17 cellular contexts compared by ENCODE assay signal in genomic region chr18:77058186-77058847, GRCh38.
A peak's percentile ranks its signal among the peaks of the same experiment; 100 is the strongest.
DNase-seq lines count a peak whose midpoint lies in the region; ATAC-seq, FAIRE-seq and TF ChIP-seq lines count a peak whose summit lies in the region.
"Had no signal": no experiment of that assay in that cellular context is flagged by ENCODE, and none has a peak within 500 bp of the region (broad histone marks: within the 10 kb centered on the region; RNA-seq: fewer than 3 reads in every experiment).

No MANE protein-coding gene starts in this region.

- H3K27me3 ChIP-seq in CD4-positive, alpha-beta T cell (ENCODE audit: control insufficient read depth, insufficient read depth, low read length): no peaks in the 10 kb centered on the region
- H3K27me3 ChIP-seq in layer of hippocampus (ENCODE audit: control insufficient read depth, insufficient read depth, low read length): no peaks in the 10 kb centered on the region

- no peak for ATAC-seq in CD4-positive, alpha-beta T cell (ENCODE audit: poor library complexity)
- ATAC-seq: activated CD8-positive, alpha-beta T cell treated with anti-CD3 and anti-CD28 coated beads, Interleukin-2, amount 10 ng/mL, durations not matched to agents 7 days and 5 days; stimulated activated naive CD8-positive, alpha-beta T cell treated with anti-CD3 and anti-CD28 coated beads, Interleukin-15, Interleukin-2, amounts not matched to agents 100 U/mL and 50 U/mL, for 24 hours had no signal

- peak overlapping the region; percentile 54 for H3K27ac Mint-ChIP-seq in CD4-positive, alpha-beta T cell
- H3K27ac Mint-ChIP-seq in dendritic cell treated with granulocyte-macrophage colony-stimulating factor and Interleukin-4, amounts not matched to agents 40 ng/mL and 50 ng/mL, for 4 days: peak overlapping the region; percentile 62
- H3K27ac Mint-ChIP-seq: H9 had no signal

- peaks cover 2% of the 10 kb centered on the region for H3K9me3 Mint-ChIP-seq in CD4-positive, alpha-beta T cell
- no peaks in the 10 kb centered on the region for H3K9me3 Mint-ChIP-seq in dendritic cell treated with granulocyte-macrophage colony-stimulating factor and Interleukin-4, amounts not matched to agents 40 ng/mL and 50 ng/mL, for 4 days
- H3K9me3 Mint-ChIP-seq: H9 had no signal

- no peak overlapping the region for H3K27ac ChIP-seq in CD4-positive, alpha-beta T cell (ENCODE audit: low read depth, low read length)
- peak overlapping the region; percentile 23 for H3K27ac ChIP-seq in layer of hippocampus (ENCODE audit: low read depth, low read length)
- H3K27ac ChIP-seq in skin epidermis: peak overlapping the region in 13 of 21 experiments; percentile 24 to 72 (median 51)

- FAIRE-seq in RCC 7860 (lab: Jason Lieb, UNC): no peak

- intact Hi-C loops in CD4-positive, alpha-beta T cell (cut with DNase I, micrococcal nuclease): loop anchor here in 1 of 2 experiments (5.0 to 10.0 kb wide), 2 partner anchors 154 to 234 kb away; partner anchors contain the start of gene ZNF236
- intact Hi-C loops in dendritic cell treated with granulocyte-macrophage colony-stimulating factor and Interleukin-4, amounts not matched to agents 40 ng/mL and 50 ng/mL, for 4 days (cut with micrococcal nuclease): loop anchor here (5.0 kb wide), 1 partner anchor 136 kb away; no protein-coding TSS in a partner anchor

- CTCF ChIA-PET in CD4-positive, alpha-beta T cell (lab: Charles Lee): no interaction called here

- no peak overlapping the region for H3K4me3 Mint-ChIP-seq in CD4-positive, alpha-beta T cell
- H3K4me3 Mint-ChIP-seq in dendritic cell treated with granulocyte-macrophage colony-stimulating factor and Interleukin-4, amounts not matched to agents 40 ng/mL and 50 ng/mL, for 4 days: no peak overlapping the region
- H3K4me3 Mint-ChIP-seq: activated CD8-positive, alpha-beta T cell treated with anti-CD3 and anti-CD28 coated beads, Interleukin-2, amount 10 ng/mL, durations not matched to agents 7 days and 5 days; H9 had no signal

- POLR2A ChIA-PET in CD4-positive, alpha-beta T cell (lab: Charles Lee): no interaction called here

- no peak overlapping the region for H3K4me3 ChIP-seq in skin epidermis

- H3K36me3 Mint-ChIP-seq in CD4-positive, alpha-beta T cell (ENCODE audit: low read depth): peaks cover 25% of the 10 kb centered on the region
- peaks cover 64% of the 10 kb centered on the region for H3K36me3 Mint-ChIP-seq in dendritic cell treated with granulocyte-macrophage colony-stimulating factor and Interleukin-4, amounts not matched to agents 40 ng/mL and 50 ng/mL, for 4 days (ENCODE audit: low read depth)

- H3K9me3 ChIP-seq in CD4-positive, alpha-beta T cell (ENCODE audit: control insufficient read depth, low read length): no peaks in the 10 kb centered on the region

- peaks cover 81% of the 10 kb centered on the region for H3K4me1 Mint-ChIP-seq in CD4-positive, alpha-beta T cell (ENCODE audit: low read depth)
- H3K4me1 Mint-ChIP-seq in dendritic cell treated with granulocyte-macrophage colony-stimulating factor and Interleukin-4, amounts not matched to agents 40 ng/mL and 50 ng/mL, for 4 days (ENCODE audit: low read depth): peaks cover 87% of the 10 kb centered on the region

- TF ChIP-seq CTCF in CD4-positive, alpha-beta T cell (IDR thresholded peaks at IDR 0.05): no peak

- no peaks in the 10 kb centered on the region for H3K27me3 Mint-ChIP-seq in CD4-positive, alpha-beta T cell
- H3K27me3 Mint-ChIP-seq in dendritic cell treated with granulocyte-macrophage colony-stimulating factor and Interleukin-4, amounts not matched to agents 40 ng/mL and 50 ng/mL, for 4 days: no peaks in the 10 kb centered on the region

- no peak for DNase-seq in CD4-positive, alpha-beta T cell
- DNase-seq in EL (no peak), NCI-H2196 treated with DMSO at 0.1 percent for 48 hours (lab: John Stamatoyannopoulos, UW; ENCODE audit: unreplicated experiment) (no peak), RCC 7860 (ENCODE audit: low spot score) (no peak)
- DNase-seq in activated CD4-positive, alpha-beta T cell treated with anti-CD3 and anti-CD28 coated beads, Interleukin-2, amount 50 U/mL, for 4 hours: no peak
- DNase-seq: activated CD8-positive, alpha-beta T cell treated with anti-CD3 and anti-CD28 coated beads, Interleukin-2, amount 10 ng/mL, durations not matched to agents 7 days and 5 days; activated effector memory CD4-positive, alpha-beta T cell treated with Interleukin-2 at 50 U/mL for 16 hours; DMS 273 treated with DMSO at 0.1 percent for 48 hours; effector CD8-positive, alpha-beta T cell; H9; NCI-H774; SHP77; stimulated activated naive CD8-positive, alpha-beta T cell treated with anti-CD3 and anti-CD28 coated beads, Interleukin-15, Interleukin-2, amounts not matched to agents 100 U/mL and 50 U/mL, for 24 hours; T1000 had no signal
